ENCODE assay signal across 20 cellular contexts in genomic region chr1:77290576-77290975, GRCh38. TPM values are rescaled to one million over a fixed set of nuclear protein-coding genes. Genes with fewer than 3 reads are reported as not detected.
"Had no signal": no experiment of that assay in that cellular context is flagged by ENCODE, and none has a peak within 500 bp of the region (broad histone marks: within the 10 kb centered on the region; RNA-seq: fewer than 3 reads in every experiment).

No MANE protein-coding gene starts in this region.

- H3K27me3 Mint-ChIP-seq: stimulated activated naive CD8-positive, alpha-beta T cell treated with anti-CD3 and anti-CD28 coated beads, Interleukin-15, Interleukin-2, amounts not matched to agents 100 ng/mL and 50 ng/mL, for 24 hours had no signal

- H3K36me3 ChIP-seq: esophagus squamous epithelium, tibial nerve, upper lobe of right lung had no signal

- ATAC-seq: foreskin keratinocyte; left colon; mucosa of descending colon; naive thymus-derived CD8-positive, alpha-beta T cell; right cardiac atrium; stimulated activated effector memory CD8-positive, alpha-beta T cell treated with anti-CD3 and anti-CD28 coated beads, Interleukin-12 subunit alpha, Interleukin-12 subunit beta, amount 100 ng/mL, for 72 hours; upper lobe of right lung had no signal

- H3K4me3 Mint-ChIP-seq: immature natural killer cell; naive thymus-derived CD8-positive, alpha-beta T cell; stimulated activated effector memory CD8-positive, alpha-beta T cell treated with anti-CD3 and anti-CD28 coated beads, Interleukin-12 subunit alpha, Interleukin-12 subunit beta, amount 100 ng/mL, for 72 hours; stimulated activated naive CD8-positive, alpha-beta T cell treated with anti-CD3 and anti-CD28 coated beads, Interleukin-15, Interleukin-2, amounts not matched to agents 100 ng/mL and 50 ng/mL, for 24 hours had no signal

- H3K4me2 ChIP-seq: smooth muscle cell had no signal

- H3K9me3 ChIP-seq: esophagus squamous epithelium, mucosa of descending colon, testis, tibial nerve, upper lobe of right lung had no signal

- H3K27ac Mint-ChIP-seq: immature natural killer cell; naive thymus-derived CD8-positive, alpha-beta T cell; stimulated activated effector memory CD8-positive, alpha-beta T cell treated with anti-CD3 and anti-CD28 coated beads, Interleukin-12 subunit alpha, Interleukin-12 subunit beta, amount 100 ng/mL, for 72 hours; stimulated activated naive CD8-positive, alpha-beta T cell treated with anti-CD3 and anti-CD28 coated beads, Interleukin-15, Interleukin-2, amounts not matched to agents 100 ng/mL and 50 ng/mL, for 24 hours had no signal

- H3K4me3 ChIP-seq: esophagus squamous epithelium, mucosa of descending colon, smooth muscle cell, testis, tibial nerve, upper lobe of right lung had no signal

- H3K4me1 ChIP-seq: esophagus squamous epithelium, foreskin keratinocyte, testis, tibial nerve, upper lobe of right lung had no signal

- H3K36me3 Mint-ChIP-seq: stimulated activated effector memory CD8-positive, alpha-beta T cell treated with anti-CD3 and anti-CD28 coated beads, Interleukin-12 subunit alpha, Interleukin-12 subunit beta, amount 100 ng/mL, for 72 hours had no signal

- DNase-seq: cerebellar nuclear complex; dermis blood vessel endothelial cell; esophagus squamous epithelium; foreskin keratinocyte; immature natural killer cell; kidney; left colon; mammary epithelial cell; mucosa of descending colon; naive thymus-derived CD8-positive, alpha-beta T cell; posterior cingulate gyrus; right cardiac atrium; stimulated activated CD4-positive, alpha-beta T cell treated with anti-CD3 and anti-CD28 coated beads, Interleukin-4, amount 100 ng/mL, for 1 hour; stimulated activated CD8-positive, alpha-beta memory T cell treated with anti-CD3 and anti-CD28 coated beads, Interleukin-4, amount 100 ng/mL, for 48 hours; testis; upper lobe of right lung had no signal

- H3K27ac ChIP-seq: esophagus squamous epithelium, foreskin keratinocyte, testis, tibial nerve, upper lobe of right lung had no signal

- H3K27me3 ChIP-seq: testis, tibial nerve had no signal

- H3K9me3 Mint-ChIP-seq: immature natural killer cell; naive thymus-derived CD8-positive, alpha-beta T cell; stimulated activated effector memory CD8-positive, alpha-beta T cell treated with anti-CD3 and anti-CD28 coated beads, Interleukin-12 subunit alpha, Interleukin-12 subunit beta, amount 100 ng/mL, for 72 hours; stimulated activated naive CD8-positive, alpha-beta T cell treated with anti-CD3 and anti-CD28 coated beads, Interleukin-15, Interleukin-2, amounts not matched to agents 100 ng/mL and 50 ng/mL, for 24 hours had no signal

- H3K4me1 Mint-ChIP-seq: immature natural killer cell; stimulated activated effector memory CD8-positive, alpha-beta T cell treated with anti-CD3 and anti-CD28 coated beads, Interleukin-12 subunit alpha, Interleukin-12 subunit beta, amount 100 ng/mL, for 72 hours had no signal

RNA-seq across cellular contexts. Expression of gene AK5, which starts 8.8 kb away (rescaled TPM):
- total RNA-seq: esophagus squamous epithelium, smooth muscle cell, upper lobe of right lung had no signal
